ENCODE assay signal across 21 cellular contexts in the genomic region with DNA sequence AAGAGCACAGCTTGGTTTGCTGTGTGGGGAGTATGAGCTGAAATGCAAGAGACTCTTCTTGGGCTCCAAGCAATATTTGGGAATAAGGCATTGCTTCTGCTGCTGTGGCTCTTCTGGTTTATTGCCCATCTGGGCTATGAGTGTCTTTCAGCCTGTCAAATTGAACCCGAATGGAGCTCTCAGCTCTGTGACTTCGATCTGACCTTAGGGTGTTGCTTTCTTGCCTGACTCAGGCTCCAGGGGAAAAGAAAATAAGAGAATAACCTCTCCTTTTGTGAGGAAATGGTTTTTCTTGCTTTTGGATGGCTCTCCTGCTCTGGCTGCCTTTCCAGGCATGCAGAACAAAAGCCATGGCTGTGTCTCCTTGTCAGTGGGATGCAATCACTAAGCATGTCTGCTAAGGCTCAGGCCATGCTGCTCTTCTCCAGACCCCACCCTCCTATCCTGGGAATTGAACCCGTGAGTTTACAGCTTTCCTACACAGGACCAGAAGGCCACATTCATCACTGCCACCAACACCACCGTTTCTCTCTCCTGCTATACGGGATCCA.
DNase-seq lines count a peak whose midpoint lies in the region; ATAC-seq and TF ChIP-seq lines count a peak whose summit lies in the region.
"Had no signal": no experiment of that assay in that cellular context is flagged by ENCODE, and none has a peak within 500 bp of the region (broad histone marks: within the 10 kb centered on the region; RNA-seq: fewer than 3 reads in every experiment).

No MANE protein-coding gene starts in this region.

- peaks cover 19% of the 10 kb centered on the region for H3K9me3 ChIP-seq in adipocyte (ENCODE audit: control insufficient read depth, low read length)
- H3K9me3 ChIP-seq in left ventricle myocardium inferior (replicated peaks) = peaks cover 29% of the 10 kb centered on the region
- no peaks in the 10 kb centered on the region for H3K9me3 ChIP-seq in osteoblast (ENCODE audit: low read depth, low read length)
- peaks cover 10% of the 10 kb centered on the region for H3K9me3 ChIP-seq in Caco-2

- no peaks in the 10 kb centered on the region for H4K20me1 ChIP-seq in osteoblast (ENCODE audit: insufficient read depth, low read length)

- TF ChIP-seq CTCF in left ventricle myocardium inferior (IDR thresholded peaks at IDR 0.05; ENCODE audit: borderline replicate concordance) = no peak
- TF ChIP-seq CTCF in osteoblast (IDR thresholded peaks at IDR 0.05; ENCODE audit: extremely low read depth, low read depth, low read length) = no peak
- no peak for TF ChIP-seq CTCF in Caco-2 (IDR thresholded peaks at IDR 0.05; ENCODE audit: insufficient read depth in 1 of 2, low read depth in 1 of 2, low read length in 1 of 2, severe bottlenecking in 1 of 2, unreplicated experiment in 1 of 2)

- DNase-seq in EH (ENCODE audit: low read depth) (peak; percentile 32), adipocyte (ENCODE audit: low read depth) (no peak), left ventricle myocardium inferior (no peak), osteoblast (ENCODE audit: insufficient read length, low spot score, missing footprints) (no peak), T-helper 1 cell (no peak), Caco-2 (no peak)
- DNase-seq in activated CD4-positive, alpha-beta T cell treated with anti-CD3 and anti-CD28 coated beads for 4 hours = no peak
- DNase-seq: DMS53; H9; HFFc6; KG1; NCI-H1092 treated with DMSO at 0.1 percent for 48 hours; NCI-H1436 treated with DMSO at 0.1 percent for 48 hours; NCI-H1930; NCI-H510A; NK-92 treated with Interleukin-12 subunit alpha and Interleukin-12 subunit beta, amount 100 ng/mL, for 24 hours had no signal

- H3K9me3 Mint-ChIP-seq in Caco-2 (ENCODE audit: unreplicated experiment) = peaks cover 15% of the 10 kb centered on the region

- peaks cover 6% of the 10 kb centered on the region for H3K4me1 Mint-ChIP-seq in Caco-2 (ENCODE audit: low read depth, unreplicated experiment)
- H3K4me1 Mint-ChIP-seq: B cell, CD14-positive monocyte, H9 had no signal

- H3K27ac ChIP-seq in left ventricle myocardium inferior (replicated peaks) = peak overlapping the region; percentile 1
- H3K27ac ChIP-seq in osteoblast (ENCODE audit: low read depth, low read length) = no peak overlapping the region
- H3K27ac ChIP-seq: SJSA1 had no signal

- H3K27me3 Mint-ChIP-seq in Caco-2 (ENCODE audit: insufficient read depth, unreplicated experiment) = no peaks in the 10 kb centered on the region
- H3K27me3 Mint-ChIP-seq: B cell had no signal

- intact Hi-C loops in left ventricle myocardium inferior (cut with micrococcal nuclease) (no loop called here), Caco-2 (cut with micrococcal nuclease; ENCODE audit: unreplicated experiment) (no loop called here)

- CTCF ChIA-PET in Caco-2 (lab: Charles Lee) = no interaction called here

- H2AFZ ChIP-seq in osteoblast (ENCODE audit: low read length) = peak overlapping the region; percentile 52

- BruUV-seq in Caco-2 (replicated peaks; lab: Mats Ljungman, UMichigan) = no TSS peak

- POLR2A ChIA-PET in Caco-2 (lab: Charles Lee) = no interaction called here

- no peaks in the 10 kb centered on the region for H3K36me3 ChIP-seq in adipocyte (ENCODE audit: control insufficient read depth, insufficient read depth, low read length, severe bottlenecking)
- H3K36me3 ChIP-seq in left ventricle myocardium inferior = peaks cover 4% of the 10 kb centered on the region
- H3K36me3 ChIP-seq in osteoblast (ENCODE audit: insufficient read depth, low read length) = no peaks in the 10 kb centered on the region
- H3K36me3 ChIP-seq in Caco-2 (ENCODE audit: control insufficient read depth, insufficient read depth, low read length) = no peaks in the 10 kb centered on the region
- H3K36me3 ChIP-seq: SJSA1 had no signal

- H3K4me1 ChIP-seq in adipocyte (ENCODE audit: control insufficient read depth, insufficient read depth, low read length) = peaks cover 12% of the 10 kb centered on the region
- H3K4me1 ChIP-seq in left ventricle myocardium inferior = peaks cover under 1% of the 10 kb centered on the region
- H3K4me1 ChIP-seq in osteoblast (ENCODE audit: insufficient read depth, low read length) = peaks cover 4% of the 10 kb centered on the region
- peaks cover 3% of the 10 kb centered on the region for H3K4me1 ChIP-seq in Caco-2

- no peaks in the 10 kb centered on the region for H3K79me2 ChIP-seq in osteoblast (ENCODE audit: insufficient read depth, low read length)

- H3K4me2 ChIP-seq in osteoblast (ENCODE audit: insufficient read depth, low read length) = no peak overlapping the region

- no peaks in the 10 kb centered on the region for H3K36me3 Mint-ChIP-seq in Caco-2 (ENCODE audit: insufficient read depth, unreplicated experiment)
- H3K36me3 Mint-ChIP-seq: CD14-positive monocyte had no signal

- no peak overlapping the region for H3K27ac Mint-ChIP-seq in Caco-2 (ENCODE audit: unreplicated experiment)
- H3K27ac Mint-ChIP-seq: B cell, CD14-positive monocyte, H9, HFFc6 had no signal

- H3K27me3 ChIP-seq in adipocyte (replicated peaks; ENCODE audit: control insufficient read depth, insufficient read depth, low read length) (no peaks in the 10 kb centered on the region), left ventricle myocardium inferior (ENCODE audit: low read depth) (no peaks in the 10 kb centered on the region), osteoblast (ENCODE audit: insufficient read depth, low read length) (no peaks in the 10 kb centered on the region), Caco-2 (replicated peaks; ENCODE audit: control insufficient read depth, insufficient read depth, low read length) (no peaks in the 10 kb centered on the region)
- H3K27me3 ChIP-seq: SJSA1 had no signal

- ATAC-seq in GM21576 (IDR thresholded peaks at IDR 0.05; ENCODE audit: unreplicated experiment) = no peak
- ATAC-seq: Panc1 had no signal

- H3K4me3 ChIP-seq in adipocyte (ENCODE audit: low read length) (peak overlapping the region; percentile 31), left ventricle myocardium inferior (no peak overlapping the region), osteoblast (ENCODE audit: insufficient read depth, low read length) (no peak overlapping the region), Caco-2 (ENCODE audit: low read depth, low read length) (no peak overlapping the region)
- H3K4me3 ChIP-seq: SJSA1 had no signal

- H3K4me3 Mint-ChIP-seq in Caco-2 (ENCODE audit: unreplicated experiment) = no peak overlapping the region
- H3K4me3 Mint-ChIP-seq: B cell, CD14-positive monocyte, H9, HFFc6 had no signal

- H3K9ac ChIP-seq in adipocyte (ENCODE audit: low read length) = no peak overlapping the region
